ENCODE assay signal across 10 cellular contexts in genomic region chr15:40053234-40054055, GRCh38. TPM values are rescaled to one million over a fixed set of nuclear protein-coding genes. Genes with fewer than 3 reads are reported as not detected.
DNase-seq lines count a peak whose midpoint lies in the region; ATAC-seq and TF ChIP-seq lines count a peak whose summit lies in the region.
"Had no signal": no experiment of that assay in that cellular context is flagged by ENCODE, and none has a peak within 500 bp of the region (broad histone marks: within the 10 kb centered on the region; RNA-seq: fewer than 3 reads in every experiment).

No MANE protein-coding gene starts in this region.

- H3K9me3 Mint-ChIP-seq in activated CD8-positive, alpha-beta memory T cell treated with anti-CD3 and anti-CD28 coated beads, Interleukin-2, amount 10 ng/mL, durations not matched to agents 7 days and 5 days (ENCODE audit: low read depth): no peaks in the 10 kb centered on the region
- H3K9me3 Mint-ChIP-seq in stimulated activated naive B cell treated with anti-CD40 and anti-IgM and Interleukin-4, amounts not matched to agents 10 μg/mL and 1 μg/mL and 100 μg/mL, for 72 hours: peaks cover 0 to 4% of the 10 kb centered on the region in 2 donors

- no peaks in the 10 kb centered on the region for H3K9me2 ChIP-seq in PC-3 (replicated peaks; ENCODE audit: low read length)

- no peak overlapping the region for H2AFZ ChIP-seq in PC-3 (ENCODE audit: low read length)

- intact Hi-C loops in PC-3 (cut with micrococcal nuclease): no loop called here

- no peaks in the 10 kb centered on the region for H3K36me3 ChIP-seq in PC-3 (ENCODE audit: low read depth, low read length)

- H3K27me3 Mint-ChIP-seq in activated CD8-positive, alpha-beta memory T cell treated with anti-CD3 and anti-CD28 coated beads, Interleukin-2, amount 10 ng/mL, durations not matched to agents 7 days and 5 days: peaks cover 5% of the 10 kb centered on the region
- H3K27me3 Mint-ChIP-seq in stimulated activated naive B cell treated with anti-CD40 and anti-IgM and Interleukin-4, amounts not matched to agents 10 μg/mL and 1 μg/mL and 100 μg/mL, for 72 hours: no peaks in the 10 kb centered on the region

- peaks cover 20% of the 10 kb centered on the region for H3K4me1 ChIP-seq in PC-3 (ENCODE audit: insufficient read depth, low read length)

- H3K27me3 ChIP-seq in PC-3 (ENCODE audit: low read length): no peaks in the 10 kb centered on the region

- no peak overlapping the region for H3K27ac ChIP-seq in PC-3 (ENCODE audit: low read length)

- no peaks in the 10 kb centered on the region for H3K9me3 ChIP-seq in PC-3 (ENCODE audit: low read length)

- peaks cover 14% of the 10 kb centered on the region for H3K36me3 Mint-ChIP-seq in activated CD8-positive, alpha-beta memory T cell treated with anti-CD3 and anti-CD28 coated beads, Interleukin-2, amount 10 ng/mL, durations not matched to agents 7 days and 5 days
- H3K36me3 Mint-ChIP-seq in stimulated activated naive B cell treated with anti-CD40 and anti-IgM and Interleukin-4, amounts not matched to agents 10 μg/mL and 1 μg/mL and 100 μg/mL, for 72 hours: peaks cover 9 to 22% of the 10 kb centered on the region in 2 donors

- no peak overlapping the region for H3K9ac ChIP-seq in PC-3 (ENCODE audit: low read length)

- DNase-seq in activated CD8-positive, alpha-beta memory T cell treated with anti-CD3 and anti-CD28 coated beads, Interleukin-2, amount 10 ng/mL, durations not matched to agents 7 days and 5 days: peak; percentile 36
- no peak for DNase-seq in activated CD8-positive, alpha-beta memory T cell treated with anti-CD3 and anti-CD28 coated beads, Interleukin-2, amount 50 U/mL, for 4 hours
- DNase-seq in PC-3: no peak
- DNase-seq in fibroblast of mammary gland (ENCODE audit: low read depth): no peak
- no peak for DNase-seq in stimulated activated naive B cell treated with anti-CD40 and anti-IgM and Interleukin-4, amounts not matched to agents 10 μg/mL and 1 μg/mL and 100 μg/mL, for 72 hours
- DNase-seq in NCI-H446 (lab: John Stamatoyannopoulos, UW): no peak
- DNase-seq in NCI-H1436 (lab: John Stamatoyannopoulos, UW): no peak
- DNase-seq: NCI-H82 had no signal

- H3K27ac Mint-ChIP-seq in activated CD8-positive, alpha-beta memory T cell treated with anti-CD3 and anti-CD28 coated beads, Interleukin-2, amount 10 ng/mL, durations not matched to agents 7 days and 5 days: no peak overlapping the region
- peak overlapping the region; percentile 88 for H3K27ac Mint-ChIP-seq in stimulated activated naive B cell treated with anti-CD40 and anti-IgM and Interleukin-4, amounts not matched to agents 10 μg/mL and 1 μg/mL and 100 μg/mL, for 72 hours
- H3K27ac Mint-ChIP-seq: activated naive CD4-positive, alpha-beta T cell treated with anti-CD3 and anti-CD28 coated beads, Interleukin-2, amount 50 U/mL, for 72 hours had no signal

- POLR2A ChIA-PET in PC-3 (lab: Charles Lee; ENCODE audit: unreplicated experiment): interaction anchor here (0.5 kb wide), 1 partner anchor 89 kb away, joined by 3 read pairs; no protein-coding TSS in a partner anchor

- no peaks in the 10 kb centered on the region for H3K79me2 ChIP-seq in PC-3 (ENCODE audit: low read length)

- CTCF ChIA-PET in activated CD8-positive, alpha-beta memory T cell treated with anti-CD3 and anti-CD28 coated beads, Interleukin-2, amount 10 ng/mL, durations not matched to agents 7 days and 5 days (lab: Charles Lee): interaction anchor here (0.6 to 5.1 kb wide), 6 partner anchors 8 to 270 kb away, joined by 3 to 37 read pairs (median 4); no protein-coding TSS in a partner anchor
- CTCF ChIA-PET in PC-3 (lab: Charles Lee): interaction anchor here (0.6 kb wide), 1 partner anchor 72 kb away, joined by 4 read pairs; no protein-coding TSS in a partner anchor

- H3K4me1 Mint-ChIP-seq in activated CD8-positive, alpha-beta memory T cell treated with anti-CD3 and anti-CD28 coated beads, Interleukin-2, amount 10 ng/mL, durations not matched to agents 7 days and 5 days: peaks cover 55% of the 10 kb centered on the region
- peaks cover 71 to 87% of the 10 kb centered on the region in 2 donors for H3K4me1 Mint-ChIP-seq in stimulated activated naive B cell treated with anti-CD40 and anti-IgM and Interleukin-4, amounts not matched to agents 10 μg/mL and 1 μg/mL and 100 μg/mL, for 72 hours

- H3F3A ChIP-seq in PC-3 (ENCODE audit: low read length, unreplicated experiment): no peaks in the 10 kb centered on the region

- BruUV-seq in PC-3 (replicated peaks; lab: Mats Ljungman, UMichigan): no TSS peak

- H3K4me3 Mint-ChIP-seq in activated CD8-positive, alpha-beta memory T cell treated with anti-CD3 and anti-CD28 coated beads, Interleukin-2, amount 10 ng/mL, durations not matched to agents 7 days and 5 days: no peak overlapping the region
- H3K4me3 Mint-ChIP-seq in stimulated activated naive B cell treated with anti-CD40 and anti-IgM and Interleukin-4, amounts not matched to agents 10 μg/mL and 1 μg/mL and 100 μg/mL, for 72 hours: peak overlapping the region in 1 of 2 donors; percentile 32

- H4K20me1 ChIP-seq in PC-3 (ENCODE audit: low read length): no peaks in the 10 kb centered on the region

- TF ChIP-seq CTCF in PC-3 (conservative IDR thresholded peaks at IDR 0.05; ENCODE audit: low read depth, low read length): 0 out of 2 replicates have a peak, but pooled peaks have one; percentile 32
- peak; percentile 6 for TF ChIP-seq CTCF in fibroblast of mammary gland (conservative IDR thresholded peaks at IDR 0.05; ENCODE audit: control insufficient read depth, insufficient read depth, low read depth, low read length)

- H3K4me2 ChIP-seq in PC-3 (ENCODE audit: low read length): no peak overlapping the region

- no peak overlapping the region for H3K4me3 ChIP-seq in PC-3 (ENCODE audit: low read length)
- H3K4me3 ChIP-seq in fibroblast of mammary gland (ENCODE audit: control insufficient read depth, low read depth, low read length): no peak overlapping the region

- no peak for ATAC-seq in activated CD8-positive, alpha-beta memory T cell treated with anti-CD3 and anti-CD28 coated beads, Interleukin-2, amount 10 ng/mL, durations not matched to agents 7 days and 5 days
- ATAC-seq in PC-3 (no peak), HG03139 (IDR thresholded peaks at IDR 0.05; ENCODE audit: unreplicated experiment) (no peak)
- no peak for ATAC-seq in stimulated activated naive B cell treated with anti-CD40 and anti-IgM and Interleukin-4, amounts not matched to agents 10 μg/mL and 1 μg/mL and 100 μg/mL, for 72 hours (replicated peaks)

RNA-seq across cellular contexts. Expression of gene SRP14, which starts 14.5 kb away (rescaled TPM):
- 100 to 1,000 TPM; 150 to 160 TPM for total RNA-seq in activated CD8-positive, alpha-beta memory T cell treated with anti-CD3 and anti-CD28 coated beads, Interleukin-2, amount 10 ng/mL, durations not matched to agents 7 days and 5 days
- 362 and 378 TPM in 2 replicates for total RNA-seq in PC-3 (2014; rRNA removed)

RNA-seq across cellular contexts. Expression of gene BMF, which starts 55.2 kb away (rescaled TPM):
- 10 to 100 TPM in 1 of 2 experiments, 1 to 10 TPM in 1; 3.6 to 13.0 TPM for total RNA-seq in activated CD8-positive, alpha-beta memory T cell treated with anti-CD3 and anti-CD28 coated beads, Interleukin-2, amount 10 ng/mL, durations not matched to agents 7 days and 5 days
- total RNA-seq in PC-3 (2014; rRNA removed): 0.95 and 5.2 TPM in 2 replicates
